Comparison of ENCODE assay signal across 15 cellular contexts in genomic region chr14:53912121-53912520, GRCh38.
DNase-seq lines count a peak whose midpoint lies in the region; ATAC-seq and TF ChIP-seq lines count a peak whose summit lies in the region.
"Had no signal": no experiment of that assay in that cellular context is flagged by ENCODE, and none has a peak within 500 bp of the region (broad histone marks: within the 10 kb centered on the region; RNA-seq: fewer than 3 reads in every experiment).

No MANE protein-coding gene starts in this region.

- H3K9ac ChIP-seq in OCI-LY3 (ENCODE audit: low read length), result no peak overlapping the region

- no peaks in the 10 kb centered on the region for H3K79me2 ChIP-seq in OCI-LY3 (ENCODE audit: low read length)

- H3K9me3 ChIP-seq in OCI-LY3 (ENCODE audit: insufficient read depth, low read length), result peaks cover 20% of the 10 kb centered on the region

- H3K4me3 ChIP-seq in OCI-LY3 (ENCODE audit: low read length), result no peak overlapping the region
- H3K4me3 ChIP-seq: A549 had no signal

- no peak overlapping the region for H3K4me2 ChIP-seq in OCI-LY3 (ENCODE audit: low read length)
- H3K4me2 ChIP-seq: A549 had no signal

- no peaks in the 10 kb centered on the region for H3K27me3 ChIP-seq in OCI-LY3 (ENCODE audit: low read depth, low read length)

- no peak for ATAC-seq in GM18511 (IDR thresholded peaks at IDR 0.05; ENCODE audit: unreplicated experiment)
- ATAC-seq: A549 had no signal

- H3K4me1 ChIP-seq in OCI-LY3 (ENCODE audit: low read length), result no peaks in the 10 kb centered on the region
- H3K4me1 ChIP-seq: A549, Caco-2 had no signal

- DNase-seq in NCI-H1105 treated with DMSO at 0.1 percent for 48 hours (lab: John Stamatoyannopoulos, UW) (peak; percentile 7), NCI-H1105 (lab: John Stamatoyannopoulos, UW) (no peak), NCI-H1930 (lab: John Stamatoyannopoulos, UW) (peak; percentile 8 to 46), GDM1 (lab: John Stamatoyannopoulos, UW) (no peak), NCI-H526 (lab: John Stamatoyannopoulos, UW) (no peak)
- DNase-seq: AML-193; Caco-2; CD4-positive, alpha-beta T cell; GOT3; H7 had no signal

- TF ChIP-seq CTCF in OCI-LY3 (IDR thresholded peaks at IDR 0.05; ENCODE audit: low read depth, low read length), result no peak

- 0 out of 2 replicates have a peak overlapping the region, but pooled peaks have one; percentile 21 for H2AFZ ChIP-seq in OCI-LY3 (ENCODE audit: low read depth, low read length)

- no peak overlapping the region for H3K27ac ChIP-seq in OCI-LY3 (ENCODE audit: low read length)
- H3K27ac ChIP-seq: 22Rv1, A549, C4-2B had no signal

- H4K20me1 ChIP-seq in OCI-LY3 (ENCODE audit: insufficient read depth, low read length), result no peaks in the 10 kb centered on the region

- peaks cover 4% of the 10 kb centered on the region for H3K36me3 ChIP-seq in OCI-LY3 (replicated peaks; ENCODE audit: low read depth, low read length)

Comparison
In these comparisons a context has a peak if more than half of its experiments do, and no peak if none do; other contexts are left out.
1. DNase-seq: peak in NCI-H1105 treated with DMSO at 0.1 percent for 48 hours (single experiment) and NCI-H1930 (2 of 2); none in NCI-H1105 (single experiment), GDM1 (single experiment) and NCI-H526 (0 of 2).